In the genomic region with DNA sequence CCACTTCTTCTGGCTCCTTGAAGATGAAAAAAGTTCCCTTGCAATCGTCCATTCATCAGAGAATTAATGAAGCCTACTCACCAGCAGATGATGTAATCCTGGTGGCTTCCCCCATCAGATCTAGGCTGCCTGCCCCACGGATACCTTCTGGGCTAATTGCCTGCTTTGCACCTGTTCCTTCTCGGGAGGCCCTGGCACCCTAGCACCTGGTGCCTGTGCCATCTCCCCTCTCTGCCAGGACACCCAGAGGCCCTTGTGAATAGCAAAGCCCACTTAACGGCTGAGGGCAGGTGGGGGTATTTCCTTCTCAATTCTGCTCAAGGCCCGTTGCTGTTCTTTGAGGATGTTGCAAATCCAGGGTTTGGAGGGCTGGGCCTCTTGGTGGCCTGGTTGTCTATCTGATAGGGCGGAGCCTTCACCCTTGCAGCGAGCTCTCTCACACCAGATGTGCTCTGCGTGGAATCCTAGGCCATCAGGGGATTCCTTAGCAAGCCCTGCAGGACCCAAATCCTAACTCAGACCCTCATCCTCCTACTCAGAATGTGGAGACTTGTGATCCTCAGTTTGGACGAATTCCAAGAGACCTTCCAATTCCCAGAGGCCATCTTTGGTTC, we compare ENCODE assay signal across 8 cellular contexts. TPM values are rescaled to one million over a fixed set of nuclear protein-coding genes. Genes with fewer than 3 reads are reported as not detected.
DNase-seq lines count a peak whose midpoint lies in the region; ATAC-seq and TF ChIP-seq lines count a peak whose summit lies in the region.

LMO2 (minus strand) TSS at position 363 of the 614 bp plus-strand sequence. CDS start 22,360 bp downstream, outside the sequence.

- CTCF ChIA-PET in activated B cell treated with CpG ODN at 0.5 μM for 24 hours (lab: Charles Lee): interaction anchor here (1.4 kb wide), 2 partner anchors 78 to 79 kb away, joined by 3 to 5 read pairs; no protein-coding TSS in a partner anchor

- ATAC-seq in activated B cell treated with CpG ODN at 0.5 μM for 24 hours (ENCODE audit: low read depth): peak; percentile 29

- H3K27me3 Mint-ChIP-seq in activated B cell treated with CpG ODN at 0.5 μM for 24 hours (no peaks in the 10 kb centered on the region), chondrocyte (ENCODE audit: low read depth) (peaks cover 14% of the 10 kb centered on the region)

- H3K27ac Mint-ChIP-seq in activated B cell treated with CpG ODN at 0.5 μM for 24 hours: peak within 1 kb of the TSS; percentile 94
- H3K27ac Mint-ChIP-seq in chondrocyte (ENCODE audit: unreplicated experiment): no peak within 1 kb of the TSS

- DNase-seq in COR-L47 (lab: John Stamatoyannopoulos, UW) (peak; percentile 88), NB4 (ENCODE audit: low read depth) (peak; percentile 94), activated B cell treated with CpG ODN at 0.5 μM for 24 hours (no peak), myocyte (ENCODE audit: low read depth) (peak; percentile 37), activated gamma-delta T cell treated with Interleukin-2 at 50 U/mL for 16 hours (no peak), chondrocyte (ENCODE audit: low spot score) (no peak)
- DNase-seq in activated CD4-positive, CD25-positive, alpha-beta regulatory T cell treated with anti-CD3 and anti-CD28 coated beads, Interleukin-2, amount 50 U/mL, for 72 hours: no peak
- no peak for DNase-seq in stimulated activated CD4-positive, alpha-beta T cell treated with anti-CD3 and anti-CD28 coated beads, Interleukin-4, amount 100 ng/mL, for 4 hours

- H3K4me3 ChIP-seq in NB4 (ENCODE audit: low read depth, low read length): peak within 1 kb of the TSS; percentile 98

- H3K36me3 Mint-ChIP-seq in activated B cell treated with CpG ODN at 0.5 μM for 24 hours (ENCODE audit: low read depth) (no peaks in the 10 kb centered on the region), chondrocyte (ENCODE audit: low read depth) (peaks cover 1% of the 10 kb centered on the region)

- H3K9me3 Mint-ChIP-seq in activated B cell treated with CpG ODN at 0.5 μM for 24 hours (peaks cover 2% of the 10 kb centered on the region), chondrocyte (ENCODE audit: low read depth) (no peaks in the 10 kb centered on the region)

- no peak for TF ChIP-seq CTCF in NB4 (IDR thresholded peaks at IDR 0.05; ENCODE audit: low read depth, low read length)
- TF ChIP-seq CTCF in activated B cell treated with CpG ODN at 0.5 μM for 24 hours (IDR thresholded peaks at IDR 0.05): no peak
- TF ChIP-seq CTCF in chondrocyte (IDR thresholded peaks at IDR 0.05): no peak

- TF ChIP-seq POLR2A in NB4 (IDR thresholded peaks at IDR 0.05; ENCODE audit: extremely low read depth, insufficient read length): peak; percentile 69

- peaks cover 60% of the 10 kb centered on the region for H3K4me1 Mint-ChIP-seq in activated B cell treated with CpG ODN at 0.5 μM for 24 hours
- peaks cover 6% of the 10 kb centered on the region for H3K4me1 Mint-ChIP-seq in chondrocyte (ENCODE audit: low read depth)

- POLR2A ChIA-PET in activated B cell treated with CpG ODN at 0.5 μM for 24 hours (lab: Charles Lee): interaction anchor here (0.6 to 4.1 kb wide), 6 partner anchors 8 to 156 kb away, joined by 3 to 30 read pairs (median 4); partner anchors contain the start of gene CD59

- intact Hi-C loops in activated B cell treated with CpG ODN at 0.5 μM for 24 hours (cut with micrococcal nuclease): loop anchor here (2.0 to 5.0 kb wide), 2 partner anchors 35 to 343 kb away; no protein-coding TSS in a partner anchor

- H3K4me3 Mint-ChIP-seq in activated B cell treated with CpG ODN at 0.5 μM for 24 hours (peak within 1 kb of the TSS; percentile 92), chondrocyte (ENCODE audit: unreplicated experiment) (no peak within 1 kb of the TSS)

RNA-seq across cellular contexts. Expression of gene LMO2, which starts in this region (rescaled TPM):
- total RNA-seq in activated B cell treated with CpG ODN at 0.5 μM for 24 hours: 29.1 and 34.4 TPM in 2 replicates
- total RNA-seq in myocyte: 8.5 and 10.6 TPM in 2 replicates
- polyA plus RNA-seq in myocyte (2012): 1.3 TPM
- total RNA-seq in chondrocyte: 0.53 TPM in 1 of 3 replicates, not detected in the others

Comparison
In these comparisons a context has a peak if more than half of its experiments do, and no peak if none do; other contexts are left out.
1. DNase-seq: peak in COR-L47 (single experiment), NB4 (single experiment) and myocyte (single experiment); none in activated B cell treated with CpG ODN at 0.5 μM for 24 hours (single experiment), activated gamma-delta T cell treated with Interleukin-2 at 50 U/mL for 16 hours (single experiment), activated CD4-positive, CD25-positive, alpha-beta regulatory T cell treated with anti-CD3 and anti-CD28 coated beads, Interleukin-2, amount 50 U/mL, for 72 hours (single experiment), stimulated activated CD4-positive, alpha-beta T cell treated with anti-CD3 and anti-CD28 coated beads, Interleukin-4, amount 100 ng/mL, for 4 hours (0 of 2) and chondrocyte (single experiment).